Comparison of ENCODE assay signal across 2 cellular contexts in genomic region chr6:138311268-138311667, GRCh38.
TF ChIP-seq lines count a peak whose summit lies in the region.

No MANE protein-coding gene starts in this region.

TF ChIP-seq in GM23338, 12 proteins besides CTCF, POLR2A, EP300 and RAD21 (continued from another document):
- TF ChIP-seq REST (IDR thresholded peaks at IDR 0.05; ENCODE audit: unreplicated experiment) (no peak), ZNF462 (CRISPR knock-in tag; IDR thresholded peaks at IDR 0.05) (no peak), JUNB (IDR thresholded peaks at IDR 0.05; ENCODE audit: unreplicated experiment) (no peak), ZNF331 (CRISPR knock-in tag; IDR thresholded peaks at IDR 0.05; ENCODE audit: low read depth) (no peak)
TF ChIP-seq in GM23338: peak in this region for 0.

TF ChIP-seq in WTC11, 78 proteins besides CTCF, POLR2A, EP300 and RAD21 (continued from another document):
- TF ChIP-seq, protein P1, sequence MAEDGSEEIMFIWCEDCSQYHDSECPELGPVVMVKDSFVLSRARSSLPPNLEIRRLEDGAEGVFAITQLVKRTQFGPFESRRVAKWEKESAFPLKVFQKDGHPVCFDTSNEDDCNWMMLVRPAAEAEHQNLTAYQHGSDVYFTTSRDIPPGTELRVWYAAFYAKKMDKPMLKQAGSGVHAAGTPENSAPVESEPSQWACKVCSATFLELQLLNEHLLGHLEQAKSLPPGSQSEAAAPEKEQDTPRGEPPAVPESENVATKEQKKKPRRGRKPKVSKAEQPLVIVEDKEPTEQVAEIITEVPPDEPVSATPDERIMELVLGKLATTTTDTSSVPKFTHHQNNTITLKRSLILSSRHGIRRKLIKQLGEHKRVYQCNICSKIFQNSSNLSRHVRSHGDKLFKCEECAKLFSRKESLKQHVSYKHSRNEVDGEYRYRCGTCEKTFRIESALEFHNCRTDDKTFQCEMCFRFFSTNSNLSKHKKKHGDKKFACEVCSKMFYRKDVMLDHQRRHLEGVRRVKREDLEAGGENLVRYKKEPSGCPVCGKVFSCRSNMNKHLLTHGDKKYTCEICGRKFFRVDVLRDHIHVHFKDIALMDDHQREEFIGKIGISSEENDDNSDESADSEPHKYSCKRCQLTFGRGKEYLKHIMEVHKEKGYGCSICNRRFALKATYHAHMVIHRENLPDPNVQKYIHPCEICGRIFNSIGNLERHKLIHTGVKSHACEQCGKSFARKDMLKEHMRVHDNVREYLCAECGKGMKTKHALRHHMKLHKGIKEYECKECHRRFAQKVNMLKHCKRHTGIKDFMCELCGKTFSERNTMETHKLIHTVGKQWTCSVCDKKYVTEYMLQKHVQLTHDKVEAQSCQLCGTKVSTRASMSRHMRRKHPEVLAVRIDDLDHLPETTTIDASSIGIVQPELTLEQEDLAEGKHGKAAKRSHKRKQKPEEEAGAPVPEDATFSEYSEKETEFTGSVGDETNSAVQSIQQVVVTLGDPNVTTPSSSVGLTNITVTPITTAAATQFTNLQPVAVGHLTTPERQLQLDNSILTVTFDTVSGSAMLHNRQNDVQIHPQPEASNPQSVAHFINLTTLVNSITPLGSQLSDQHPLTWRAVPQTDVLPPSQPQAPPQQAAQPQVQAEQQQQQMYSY (CRISPR knock-in tag; IDR thresholded peaks at IDR 0.05): no peak
TF ChIP-seq in WTC11: peak in this region for 0.
